16 cellular contexts compared by ENCODE assay signal in the genomic region with DNA sequence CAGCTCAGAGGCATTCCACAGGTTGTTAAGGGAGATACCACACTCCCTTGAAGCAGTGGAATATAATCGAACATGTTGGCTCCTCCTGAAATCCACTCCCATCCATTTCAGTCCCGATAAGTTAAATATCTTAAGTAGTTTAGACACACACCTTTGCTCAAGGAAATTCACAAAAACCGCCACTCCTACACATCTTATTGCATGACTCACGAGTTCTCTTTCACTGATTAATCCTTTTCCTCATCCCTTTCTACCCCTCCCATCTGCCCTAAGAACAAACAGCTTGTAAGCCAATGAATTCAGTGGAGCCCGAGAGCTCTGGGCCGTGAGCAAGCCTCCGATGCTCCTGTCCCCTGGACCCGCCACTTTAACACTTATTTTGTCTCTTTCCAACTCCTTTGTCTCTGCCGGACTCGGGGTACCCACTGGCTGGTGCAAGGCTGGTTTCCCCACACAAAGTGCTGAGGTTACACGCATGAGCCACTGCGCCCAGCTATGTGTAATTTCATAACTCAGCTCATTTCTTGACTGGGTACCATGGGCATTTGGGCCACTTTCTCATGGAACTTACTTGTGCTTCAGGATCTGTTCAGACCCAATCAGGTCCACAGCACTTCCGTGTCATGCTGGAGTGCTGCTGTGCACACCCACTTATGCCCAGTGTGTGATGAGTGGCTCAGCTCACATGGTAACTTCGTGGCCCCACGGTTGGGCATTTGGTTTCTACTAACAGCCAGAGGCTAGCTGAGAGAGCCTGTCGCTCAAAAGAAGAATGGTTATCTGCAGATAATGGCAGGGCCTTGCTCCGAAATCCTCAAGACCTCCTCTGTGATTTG.
A peak's percentile ranks its signal among the peaks of the same experiment; 100 is the strongest.
DNase-seq lines count a peak whose midpoint lies in the region; FAIRE-seq and TF ChIP-seq lines count a peak whose summit lies in the region.
"Had no signal": no experiment of that assay in that cellular context is flagged by ENCODE, and none has a peak within 500 bp of the region (broad histone marks: within the 10 kb centered on the region; RNA-seq: fewer than 3 reads in every experiment).

No MANE protein-coding gene starts in this region.

- no peak for FAIRE-seq in bronchial epithelial cell (lab: Jason Lieb, UNC)
- FAIRE-seq: K562 had no signal

- TSS peak; percentile 32 for BruUV-seq in Calu3 (replicated peaks; lab: Mats Ljungman, UMichigan)

- no peaks in the 10 kb centered on the region for H3K27me3 ChIP-seq in bronchial epithelial cell (ENCODE audit: control insufficient read depth, insufficient read depth, low read length)
- H3K27me3 ChIP-seq in uterus: no peaks in the 10 kb centered on the region
- no peaks in the 10 kb centered on the region for H3K27me3 ChIP-seq in vagina
- H3K27me3 ChIP-seq: BLaER1 treated with 17β-estradiol and CSF1 and Interleukin-3, amounts not matched to agents 10 nM and 100 nM had no signal

- TF ChIP-seq POLR2A in uterus (IDR thresholded peaks at IDR 0.05): no peak
- no peak for TF ChIP-seq POLR2A in vagina (IDR thresholded peaks at IDR 0.05)

- peak; percentile 34 for DNase-seq in Calu3
- peak; percentile 23 for DNase-seq in M059J (ENCODE audit: low read depth)
- DNase-seq in bronchial epithelial cell (ENCODE audit: low read depth): peak; percentile 16
- DNase-seq in renal cortical epithelial cell (ENCODE audit: low read depth): peak; percentile 91
- no peak for DNase-seq in uterus
- no peak for DNase-seq in mesothelial cell of epicardium (ENCODE audit: low spot score in 2 of 2, unreplicated experiment in 2 of 2)
- DNase-seq in vagina (ENCODE audit: extremely low spot score in 2 of 2): no peak
- DNase-seq: DMS53, GDM1, GM23248, NCI-H1105, NCI-H187, NCI-H446 treated with DMSO at 0.1 percent for 48 hours, NCI-H774 had no signal

- H3K4me1 ChIP-seq in uterus (no peaks in the 10 kb centered on the region), vagina (no peaks in the 10 kb centered on the region)
- H3K4me1 ChIP-seq: BLaER1 treated with 17β-estradiol and CSF1 and Interleukin-3, amounts not matched to agents 10 nM and 100 nM had no signal

- H3K27me3 Mint-ChIP-seq in Calu3 (ENCODE audit: unreplicated experiment) (no peaks in the 10 kb centered on the region), mesothelial cell of epicardium (ENCODE audit: low read depth) (no peaks in the 10 kb centered on the region)

- H3K4me1 Mint-ChIP-seq in Calu3 (ENCODE audit: low read depth, unreplicated experiment) (peaks cover 37% of the 10 kb centered on the region), mesothelial cell of epicardium (no peaks in the 10 kb centered on the region)

- H3K36me3 Mint-ChIP-seq in Calu3 (ENCODE audit: insufficient read depth, unreplicated experiment) (peaks cover 8% of the 10 kb centered on the region), mesothelial cell of epicardium (no peaks in the 10 kb centered on the region)

- H3K27ac Mint-ChIP-seq in Calu3 (ENCODE audit: unreplicated experiment): peak overlapping the region; percentile 88
- no peak overlapping the region for H3K27ac Mint-ChIP-seq in mesothelial cell of epicardium

- peak overlapping the region; percentile 11 for H3K4me3 Mint-ChIP-seq in Calu3 (ENCODE audit: low read depth, unreplicated experiment)
- H3K4me3 Mint-ChIP-seq in mesothelial cell of epicardium: no peak overlapping the region

- H3K4me3 ChIP-seq in bronchial epithelial cell (ENCODE audit: low read depth, low read length): no peak overlapping the region
- no peak overlapping the region for H3K4me3 ChIP-seq in uterus
- H3K4me3 ChIP-seq in vagina: no peak overlapping the region
- H3K4me3 ChIP-seq: BLaER1 treated with 17β-estradiol and CSF1 and Interleukin-3, amounts not matched to agents 10 nM and 100 nM; GM23248; K562 had no signal

- peaks cover 7% of the 10 kb centered on the region for H3K9me3 Mint-ChIP-seq in Calu3 (ENCODE audit: low read depth, unreplicated experiment)
- peaks cover 45% of the 10 kb centered on the region for H3K9me3 Mint-ChIP-seq in mesothelial cell of epicardium

- H3K9me3 ChIP-seq in uterus (no peaks in the 10 kb centered on the region), vagina (no peaks in the 10 kb centered on the region)

- TF ChIP-seq CTCF in Calu3 (IDR thresholded peaks at IDR 0.05; ENCODE audit: unreplicated experiment): no peak
- no peak for TF ChIP-seq CTCF in bronchial epithelial cell (IDR thresholded peaks at IDR 0.05; ENCODE audit: insufficient read depth, low read length, severe bottlenecking)
- no peak for TF ChIP-seq CTCF in uterus (IDR thresholded peaks at IDR 0.05)
- no peak for TF ChIP-seq CTCF in mesothelial cell of epicardium (IDR thresholded peaks at IDR 0.05; ENCODE audit: unreplicated experiment)
- TF ChIP-seq CTCF in vagina (IDR thresholded peaks at IDR 0.05): no peak

- no peak overlapping the region for H3K27ac ChIP-seq in uterus
- H3K27ac ChIP-seq in vagina: no peak overlapping the region
- H3K27ac ChIP-seq: BLaER1 treated with 17β-estradiol and CSF1 and Interleukin-3, amounts not matched to agents 10 nM and 100 nM; GM23248 had no signal

- intact Hi-C loops in Calu3 (cut with micrococcal nuclease; ENCODE audit: unreplicated experiment) (loop anchor here (2.0 kb wide), 1 partner anchor 74 kb away; no protein-coding TSS in a partner anchor), uterus (cut with DNase I; ENCODE audit: low total_unique reads) (no loop called here), vagina (cut with DNase I) (no loop called here)

- H3K36me3 ChIP-seq in bronchial epithelial cell (ENCODE audit: control insufficient read depth, insufficient read depth, low read length): no peaks in the 10 kb centered on the region
- no peaks in the 10 kb centered on the region for H3K36me3 ChIP-seq in uterus
- H3K36me3 ChIP-seq in vagina: no peaks in the 10 kb centered on the region
- H3K36me3 ChIP-seq: BLaER1 treated with 17β-estradiol and CSF1 and Interleukin-3, amounts not matched to agents 10 nM and 100 nM had no signal

- CTCF ChIA-PET in Calu3 (lab: Charles Lee): interaction anchor here (1.3 to 1.7 kb wide), 4 partner anchors 88 to 172 kb away, joined by 3 to 6 read pairs (median 3); a partner anchor contains a TSS

Comparison
In these comparisons a context has a peak if more than half of its experiments do, and no peak if none do; other contexts are left out.
1. DNase-seq: peak in Calu3 (single experiment), M059J (single experiment), bronchial epithelial cell (single experiment) and renal cortical epithelial cell (single experiment); none in uterus (0 of 2), mesothelial cell of epicardium (0 of 2) and vagina (0 of 2).